Comparison of ENCODE assay signal across 1 cellular context in genomic region chr2:36650031-36650430, GRCh38.
A peak's percentile ranks its signal among the peaks of the same experiment; 100 is the strongest.
TF ChIP-seq lines count a peak whose summit lies in the region.

No MANE protein-coding gene starts in this region.

TF ChIP-seq in A549, 52 proteins besides CTCF, POLR2A, EP300 and RAD21 (continued from another document):
- TF ChIP-seq HMGXB4 (CRISPR knock-in tag; IDR thresholded peaks at IDR 0.05; ENCODE audit: borderline replicate concordance) (no peak), CBX2 (IDR thresholded peaks at IDR 0.05; ENCODE audit: borderline replicate concordance, low read depth) (no peak), JUN (IDR thresholded peaks at IDR 0.05) (peak in 1 of 2 experiments; percentile 41; a peak in 1 of 5 replicates), FOSL2 (IDR thresholded peaks at IDR 0.05) (peak; percentile 71), FOSL2 (CRISPR knock-in tag; IDR thresholded peaks at IDR 0.05) (peak; percentile 91), MAX (IDR thresholded peaks at IDR 0.05) (peak; percentile 61), MAFK (IDR thresholded peaks at IDR 0.05; ENCODE audit: partially characterized antibody) (no peak), RNF2 (IDR thresholded peaks at IDR 0.05; ENCODE audit: borderline replicate concordance, low read depth) (no peak), HOXB13 (CRISPR knock-in tag; IDR thresholded peaks at IDR 0.05; ENCODE audit: low read depth) (no peak), NPAS2 (CRISPR knock-in tag; IDR thresholded peaks at IDR 0.05; ENCODE audit: borderline replicate concordance) (no peak), TFCP2L1 (CRISPR knock-in tag; IDR thresholded peaks at IDR 0.05) (no peak), KDM1A (IDR thresholded peaks at IDR 0.05; ENCODE audit: low read depth) (no peak), ZNF302 (CRISPR knock-in tag; IDR thresholded peaks at IDR 0.05) (no peak), HES2 (IDR thresholded peaks at IDR 0.05) (no peak), EHF (CRISPR knock-in tag; IDR thresholded peaks at IDR 0.05) (no peak), TP53 (CRISPR knock-in tag; IDR thresholded peaks at IDR 0.05) (no peak), ATOH8 (CRISPR knock-in tag; IDR thresholded peaks at IDR 0.05; ENCODE audit: low read depth) (no peak), SREBF2 (IDR thresholded peaks at IDR 0.05) (no peak), CEBPB (IDR thresholded peaks at IDR 0.05) (peak in 1 of 2 experiments; percentile 8; a peak in 1 of 4 replicates), EHMT2 (IDR thresholded peaks at IDR 0.05; ENCODE audit: low read depth) (no peak), MAZ (IDR thresholded peaks at IDR 0.05; ENCODE audit: borderline replicate concordance, low read depth, low read length) (no peak)
